In the genomic region with DNA sequence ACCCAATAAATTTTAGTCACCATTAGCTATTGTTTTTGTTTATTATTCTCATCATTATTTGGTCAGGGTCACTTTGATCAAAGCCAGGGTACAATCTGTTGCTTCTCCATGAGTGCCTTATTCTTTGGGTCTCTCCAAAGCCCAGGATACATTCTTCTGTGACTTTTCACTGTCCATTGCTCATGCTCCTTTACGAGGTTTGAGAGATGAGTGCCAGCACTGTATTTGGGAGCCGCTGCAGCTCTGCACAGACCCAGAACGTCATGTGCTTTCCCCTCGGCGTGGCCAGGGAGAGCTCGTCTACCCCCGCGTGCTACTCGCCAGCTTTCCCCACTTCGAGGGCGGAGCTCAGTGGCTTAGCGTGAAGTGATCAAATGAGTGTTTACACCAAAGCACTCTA, we compare ENCODE assay signal across 9 cellular contexts.
DNase-seq lines count a peak whose midpoint lies in the region; ATAC-seq and TF ChIP-seq lines count a peak whose summit lies in the region.
"Had no signal": no experiment of that assay in that cellular context is flagged by ENCODE, and none has a peak within 500 bp of the region (broad histone marks: within the 10 kb centered on the region; RNA-seq: fewer than 3 reads in every experiment).

No MANE protein-coding gene starts in this region.

- H3K9ac ChIP-seq in mammary epithelial cell (ENCODE audit: insufficient read depth, low read length): no peak overlapping the region

- peak overlapping the region; percentile 99 for H3K27ac Mint-ChIP-seq in MCF 10A (ENCODE audit: low read depth, unreplicated experiment)

- TF ChIP-seq CTCF in MCF 10A (IDR thresholded peaks at IDR 0.05; ENCODE audit: unreplicated experiment): no peak
- TF ChIP-seq CTCF in mammary epithelial cell (conservative IDR thresholded peaks at IDR 0.05 in 1 of 2, IDR thresholded peaks at IDR 0.05 in 1 of 2; ENCODE audit: extremely low read depth in 1 of 2, insufficient read depth in 1 of 2, low read depth in 1 of 2, low read length in 2 of 2): no peak
- no peak for TF ChIP-seq CTCF in fibroblast of villous mesenchyme (IDR thresholded peaks at IDR 0.05; ENCODE audit: insufficient read depth, low read depth, low read length)
- no peak for TF ChIP-seq CTCF in omental fat pad (IDR thresholded peaks at IDR 0.05)

- no peak for DNase-seq in MCF 10A (ENCODE audit: unreplicated experiment)
- no peak for DNase-seq in mammary epithelial cell
- peak; percentile 93 for DNase-seq in fibroblast of villous mesenchyme (ENCODE audit: low read depth)
- peak; percentile 49 for DNase-seq in omental fat pad (ENCODE audit: low spot score)
- peak; percentile 90 to 93 for DNase-seq in aorta
- no peak for DNase-seq in ecto neural progenitor cell (ENCODE audit: low spot score)
- DNase-seq in NCI-H146 (lab: John Stamatoyannopoulos, UW): no peak
- no peak for DNase-seq in NOMO-1 treated with DMSO at 0.1 percent for 48 hours (lab: John Stamatoyannopoulos, UW; ENCODE audit: unreplicated experiment)
- DNase-seq: activated effector memory CD4-positive, alpha-beta T cell treated with Interleukin-2 at 50 U/mL for 16 hours had no signal

- H2AFZ ChIP-seq in mammary epithelial cell (ENCODE audit: low read depth, low read length): no peak overlapping the region

- dilution Hi-C loops in mammary epithelial cell (cut with HindIII; ENCODE audit: low sequenced_read_pairs): loop anchor here (10.0 kb wide), 1 partner anchor 55 kb away; no protein-coding TSS in a partner anchor

- CTCF ChIA-PET in MCF 10A (lab: Yijun Ruan, JAX) (interaction anchor here (1.0 kb wide), 1 partner anchor 222 kb away, joined by 3 read pairs; no protein-coding TSS in a partner anchor), mammary epithelial cell (lab: Charles Lee; ENCODE audit: low non-redundant PET) (no interaction called here)

- H4K20me1 ChIP-seq in mammary epithelial cell (ENCODE audit: insufficient read depth, low read length): no peaks in the 10 kb centered on the region

- H3K36me3 ChIP-seq in mammary epithelial cell (ENCODE audit: insufficient read depth, low read length) (no peaks in the 10 kb centered on the region), aorta (ENCODE audit: control insufficient read depth in 1 of 2, insufficient read depth in 2 of 2, low read length in 1 of 2) (no peaks in the 10 kb centered on the region)

- no peaks in the 10 kb centered on the region for H3K79me2 ChIP-seq in mammary epithelial cell (ENCODE audit: insufficient read depth, low read length)

- POLR2A ChIA-PET in MCF 10A (lab: Yijun Ruan, JAX): interaction anchor here (0.6 to 3.3 kb wide), 13 partner anchors 10 to 1350 kb away, joined by 3 to 41 read pairs (median 7); a partner anchor contains a TSS

- H3K9me3 ChIP-seq in mammary epithelial cell (replicated peaks; ENCODE audit: insufficient read depth, low read length) (no peaks in the 10 kb centered on the region), aorta (ENCODE audit: control insufficient read depth, low read length) (no peaks in the 10 kb centered on the region)

- no peaks in the 10 kb centered on the region for H3K27me3 ChIP-seq in mammary epithelial cell (ENCODE audit: insufficient read depth, low read length)
- H3K27me3 ChIP-seq in aorta (ENCODE audit: control insufficient read depth in 1 of 2, insufficient read depth in 2 of 2, low read length in 1 of 2): no peaks in the 10 kb centered on the region

- peaks cover 15% of the 10 kb centered on the region for H3K9me3 Mint-ChIP-seq in MCF 10A (ENCODE audit: unreplicated experiment)

- no peaks in the 10 kb centered on the region for H3K36me3 Mint-ChIP-seq in MCF 10A (ENCODE audit: insufficient read depth, unreplicated experiment)

- H3K4me3 Mint-ChIP-seq in MCF 10A (ENCODE audit: unreplicated experiment): no peak overlapping the region

- no peaks in the 10 kb centered on the region for H3K27me3 Mint-ChIP-seq in MCF 10A (ENCODE audit: insufficient read depth, unreplicated experiment)

- H3K27ac ChIP-seq in mammary epithelial cell (ENCODE audit: insufficient read depth, low read depth, low read length) (no peak overlapping the region), aorta (ENCODE audit: low read depth in 1 of 2, low read length in 2 of 2) (peak overlapping the region in 1 of 2 donors; percentile 32)

- ATAC-seq in omental fat pad (ENCODE audit: low FRiP score) (peak; percentile 82), aorta (ENCODE audit: low FRiP score) (peak; percentile 90)

- WGBS in mammary epithelial cell (ENCODE audit: low coverage, missing lambda C conversion rate): 90% methylated on average over 12 of the region's 12 CpGs
- WGBS in aorta, 2 donors: 11 to 16% methylated on average over 12 of the region's 12 CpGs

- H3K4me2 ChIP-seq in mammary epithelial cell (ENCODE audit: insufficient read depth, low read depth, low read length): no peak overlapping the region

- H3K4me1 Mint-ChIP-seq in MCF 10A (ENCODE audit: insufficient read depth, unreplicated experiment): peaks cover 40% of the 10 kb centered on the region

- intact Hi-C loops in MCF 10A (cut with micrococcal nuclease) (loop anchor here (1.0 to 10.0 kb wide), 2 partner anchors 112 to 195 kb away; no protein-coding TSS in a partner anchor), mammary epithelial cell (cut with micrococcal nuclease) (loop anchor here (10.0 kb wide), 1 partner anchor 195 kb away; a partner anchor contains a TSS), aorta (cut with DNase I) (loop anchor here in 1 of 2 donors (10.0 kb wide), 1 partner anchor 125 kb away; a partner anchor contains a TSS)

- in situ Hi-C loops in mammary epithelial cell (cut with MboI; ENCODE audit: low sequenced_read_pairs in 2 of 2): no loop called here

- H3K4me3 ChIP-seq in mammary epithelial cell (replicated peaks in 1 of 3; ENCODE audit: insufficient read depth in 1 of 3, low read depth in 2 of 3, low read length in 3 of 3) (no peak overlapping the region), fibroblast of villous mesenchyme (ENCODE audit: low read depth, low read length) (no peak overlapping the region), aorta (ENCODE audit: low read length in 2 of 2) (no peak overlapping the region)

- BruUV-seq in MCF 10A (replicated peaks; lab: Mats Ljungman, UMichigan) (no TSS peak), mammary epithelial cell (replicated peaks; lab: Mats Ljungman, UMichigan) (no TSS peak)

- H3K4me1 ChIP-seq in mammary epithelial cell (ENCODE audit: insufficient read depth, low read length): peaks cover 28% of the 10 kb centered on the region
- no peaks in the 10 kb centered on the region for H3K4me1 ChIP-seq in aorta (ENCODE audit: control insufficient read depth in 1 of 2, insufficient read depth in 2 of 2, low read length in 2 of 2)

Comparison
In these comparisons a context has a peak if more than half of its experiments do, and no peak if none do; other contexts are left out.
1. DNase-seq: peak in fibroblast of villous mesenchyme (single experiment), omental fat pad (single experiment) and aorta (2 of 2); none in MCF 10A (single experiment), mammary epithelial cell (single experiment), ecto neural progenitor cell (single experiment), NCI-H146 (single experiment) and NOMO-1 treated with DMSO at 0.1 percent for 48 hours (single experiment).